ENCODE assay signal across 27 cellular contexts in genomic region chr5:139820130-139820529, GRCh38. TPM values are rescaled to one million over a fixed set of nuclear protein-coding genes. Genes with fewer than 3 reads are reported as not detected.
"Had no signal": no experiment of that assay in that cellular context is flagged by ENCODE, and none has a peak within 500 bp of the region (broad histone marks: within the 10 kb centered on the region; RNA-seq: fewer than 3 reads in every experiment).

No MANE protein-coding gene starts in this region.

- H3K27me3 ChIP-seq: esophagus muscularis mucosa, foreskin keratinocyte, heart left ventricle, left lung, tibial nerve had no signal

- H3K9me3 ChIP-seq: prostate gland had no signal

- ATAC-seq: foreskin keratinocyte; heart left ventricle; left lung; naive thymus-derived CD4-positive, alpha-beta T cell; T-cell had no signal

- H3K4me2 ChIP-seq: smooth muscle cell had no signal

- H3K4me1 Mint-ChIP-seq: endodermal cell, T-cell had no signal

- H3K4me1 ChIP-seq: esophagus muscularis mucosa, foreskin keratinocyte, heart left ventricle, left lung, prostate gland, tibial nerve had no signal

- H3K27ac Mint-ChIP-seq: activated T-cell treated with anti-CD3 and anti-CD28 coated beads, Interleukin-2, amount 50 U/mL, for 24 hours; dendritic cell treated with granulocyte-macrophage colony-stimulating factor and Interleukin-4, amounts not matched to agents 40 ng/mL and 50 ng/mL, for 4 days; endodermal cell; T-cell; T-helper 2 cell treated with Interferon-gamma antibody and Interleukin-4, amounts not matched to agents 5 μg/mL and 100 μg/mL, for 36 hours had no signal

- H3K4me3 Mint-ChIP-seq: activated T-cell treated with anti-CD3 and anti-CD28 coated beads, Interleukin-2, amount 50 U/mL, for 24 hours; dendritic cell treated with granulocyte-macrophage colony-stimulating factor and Interleukin-4, amounts not matched to agents 40 ng/mL and 50 ng/mL, for 4 days; endodermal cell; naive thymus-derived CD4-positive, alpha-beta T cell; T-cell; T-helper 2 cell treated with Interferon-gamma antibody and Interleukin-4, amounts not matched to agents 5 μg/mL and 100 μg/mL, for 36 hours had no signal

- H3K36me3 ChIP-seq: esophagus muscularis mucosa, heart left ventricle, left lung, prostate gland, tibial nerve had no signal

- H3K27ac ChIP-seq: esophagus muscularis mucosa, foreskin keratinocyte, heart left ventricle, left lung, prostate gland, tibial nerve had no signal

- H3K4me3 ChIP-seq: esophagus muscularis mucosa, heart left ventricle, left lung, prostate gland, smooth muscle cell, tibial nerve had no signal

- DNase-seq: activated CD4-positive, alpha-beta T cell treated with anti-CD3 and anti-CD28 coated beads for 48 hours; activated CD4-positive, alpha-beta T cell treated with anti-CD3 and anti-CD28 coated beads, Interleukin-2, amount 50 U/mL, for 48 hours; activated CD8-positive, alpha-beta memory T cell treated with anti-CD3 and anti-CD28 coated beads for 24 hours; activated CD8-positive, alpha-beta memory T cell treated with anti-CD3 and anti-CD28 coated beads, Interleukin-2, amount 50 U/mL, for 48 hours; activated gamma-delta T cell treated with Interleukin-2 at 50 U/mL for 16 hours; activated naive CD4-positive, alpha-beta T cell treated with anti-CD3 and anti-CD28 coated beads, Interleukin-2, amount 50 U/mL, for 16 hours; activated T-cell treated with anti-CD3 and anti-CD28 coated beads, Interleukin-2, amount 50 U/mL, for 24 hours; amygdala; central memory CD4-positive, alpha-beta T cell; endodermal cell; foreskin keratinocyte; heart left ventricle; hypothalamus; kidney glomerular epithelial cell; left lung; midbrain; naive thymus-derived CD4-positive, alpha-beta T cell; retina; stimulated activated CD4-positive, alpha-beta T cell treated with anti-CD3 and anti-CD28 coated beads, Interleukin-1b, Interleukin-23, amount 100 ng/mL, for 48 hours; stimulated activated naive CD4-positive, alpha-beta T cell; T-cell had no signal

RNA-seq across cellular contexts. Expression of gene PSD2, which starts 24.5 kb away (rescaled TPM):
- total RNA-seq: foreskin keratinocyte had no signal
- polyA plus RNA-seq: foreskin keratinocyte; naive thymus-derived CD4-positive, alpha-beta T cell had no signal
